ENCODE assay signal across 6 cellular contexts in genomic region chr1:21173096-21173495, GRCh38. TPM values are rescaled to one million over a fixed set of nuclear protein-coding genes. Genes with fewer than 3 reads are reported as not detected.
A peak's percentile ranks its signal among the peaks of the same experiment; 100 is the strongest.
DNase-seq lines count a peak whose midpoint lies in the region; ATAC-seq and TF ChIP-seq lines count a peak whose summit lies in the region.
"Not testable (repeated sequence)": the region's sequence is repeated elsewhere in the genome, so short reads cannot be mapped to it uniquely, and the experiment has no call there.

No MANE protein-coding gene starts in this region.

- ATAC-seq in upper lobe of right lung = not testable (repeated sequence)

- not testable (repeated sequence) for H2AFZ ChIP-seq in neural progenitor cell (replicated peaks)

- CTCF ChIA-PET in HEK293 (lab: Yijun Ruan, JAX) = interaction anchor here (0.6 kb wide), 1 partner anchor 18 kb away, joined by 3 read pairs; no protein-coding TSS in a partner anchor
- CTCF ChIA-PET in RWPE1 (lab: Yijun Ruan, JAX) = not testable (repeated sequence)

- not testable (repeated sequence) for H3K27ac ChIP-seq in HEK293 (ENCODE audit: extremely low read depth, low read depth, low read length); neural progenitor cell; upper lobe of right lung
- H3K27ac ChIP-seq in RWPE1 (peak overlapping the region; percentile 28; the same call in 1 of the 2 replicates), dorsolateral prefrontal cortex (peak overlapping the region in 31 of 59 donors; percentile 16 to 98 (median 94)), left ventricle myocardium inferior (replicated peaks) (peak overlapping the region; percentile 95)

- peaks cover 24 to 48% of the 10 kb centered on the region in 2 experiments for H3K36me3 ChIP-seq in HEK293 (ENCODE audit: control insufficient read depth in 2 of 2, insufficient read depth in 1 of 2, low read length in 2 of 2)
- not testable (repeated sequence) for H3K36me3 ChIP-seq in left ventricle myocardium inferior
- H3K36me3 ChIP-seq in neural progenitor cell = peaks cover 10% of the 10 kb centered on the region
- H3K36me3 ChIP-seq in upper lobe of right lung = peaks cover 15% of the 10 kb centered on the region

- H3K9ac ChIP-seq in neural progenitor cell = not testable (repeated sequence)

- H3K27ac Mint-ChIP-seq in neural progenitor cell = not testable (repeated sequence)

- H3K27me3 Mint-ChIP-seq in neural progenitor cell (ENCODE audit: insufficient read depth, low read depth) = peaks cover 14% of the 10 kb centered on the region

- not testable (repeated sequence) for H3F3A ChIP-seq in neural progenitor cell (ENCODE audit: low read depth)

- H3K4me1 Mint-ChIP-seq in neural progenitor cell = peaks cover 31% of the 10 kb centered on the region

- peaks cover 22% of the 10 kb centered on the region for H3K36me3 Mint-ChIP-seq in neural progenitor cell

- H3K4me2 ChIP-seq in neural progenitor cell = peak overlapping the region; percentile 92

- POLR2A ChIA-PET in HEK293 (lab: Yijun Ruan, JAX) = interaction anchor here (1.1 kb wide), 1 partner anchor 23 kb away, joined by 6 read pairs; no protein-coding TSS in a partner anchor
- POLR2A ChIA-PET in RWPE1 (lab: Yijun Ruan, JAX; ENCODE audit: low non-redundant PET) = not testable (repeated sequence)

- not testable (repeated sequence) for H3K4me3 Mint-ChIP-seq in neural progenitor cell

- not testable (repeated sequence) for H3K9me3 Mint-ChIP-seq in neural progenitor cell

- peaks cover 67% of the 10 kb centered on the region for H4K20me1 ChIP-seq in neural progenitor cell (ENCODE audit: low read depth)

- H3K79me2 ChIP-seq in neural progenitor cell (ENCODE audit: low read depth) = peaks cover 82% of the 10 kb centered on the region

- H3K27me3 ChIP-seq in dorsolateral prefrontal cortex; left ventricle myocardium inferior (ENCODE audit: low read depth); neural progenitor cell; upper lobe of right lung: not testable (repeated sequence)

- DNase-seq in RWPE1 (ENCODE audit: low spot score); dorsolateral prefrontal cortex; left ventricle myocardium inferior; neural progenitor cell (ENCODE audit: low spot score): not testable (repeated sequence)
- peak; percentile 28 for DNase-seq in upper lobe of right lung

- H3K4me3 ChIP-seq in HEK293 (ENCODE audit: low read depth, low read length); left ventricle myocardium inferior; neural progenitor cell; upper lobe of right lung: not testable (repeated sequence)
- peak overlapping the region in 22 of 59 donors; percentile 72 to 93 (median 86) for H3K4me3 ChIP-seq in dorsolateral prefrontal cortex

- H3K9me3 ChIP-seq in HEK293 (ENCODE audit: control insufficient read depth, insufficient read depth, low read depth, low read length); left ventricle myocardium inferior (replicated peaks); neural progenitor cell (ENCODE audit: low read depth); upper lobe of right lung: not testable (repeated sequence)

- H3K4me1 ChIP-seq in HEK293 (ENCODE audit: control insufficient read depth, insufficient read depth, low read length); upper lobe of right lung: not testable (repeated sequence)
- H3K4me1 ChIP-seq in left ventricle myocardium inferior (peaks cover 53% of the 10 kb centered on the region), neural progenitor cell (peaks cover 19% of the 10 kb centered on the region)

- TF ChIP-seq CTCF in HEK293 (tag by site-specific recombination; IDR thresholded peaks at IDR 0.05); RWPE1 (conservative IDR thresholded peaks at IDR 0.05; ENCODE audit: low read depth); dorsolateral prefrontal cortex (IDR thresholded peaks at IDR 0.05 in 54 of 56, conservative IDR thresholded peaks at IDR 0.05 in 2 of 56; ENCODE audit: low read depth in 1 of 56, partially characterized antibody in 56 of 56); left ventricle myocardium inferior (IDR thresholded peaks at IDR 0.05; ENCODE audit: borderline replicate concordance); neural progenitor cell (IDR thresholded peaks at IDR 0.05); upper lobe of right lung (IDR thresholded peaks at IDR 0.05): not testable (repeated sequence)

- intact Hi-C loops in dorsolateral prefrontal cortex (cut with DNase I) = loop anchor here in 1 of 2 donors (10.0 kb wide), 1 partner anchor 58 kb away; no protein-coding TSS in a partner anchor
- intact Hi-C loops in left ventricle myocardium inferior (cut with micrococcal nuclease); upper lobe of right lung (cut with DNase I): not testable (repeated sequence)

TF ChIP-seq in HEK293, 187 proteins besides CTCF, POLR2A, EP300 and RAD21:
- peak; percentile 70; the same call in 1 of the 2 replicates for TF ChIP-seq ZNF362 (tag by site-specific recombination; IDR thresholded peaks at IDR 0.05)
TF ChIP-seq in HEK293: peak in this region for 1; not testable (repeated sequence) for 186.

RNA-seq across cellular contexts. Expression of gene EIF4G3, which starts 3.6 kb away (rescaled TPM):
- total RNA-seq in dorsolateral prefrontal cortex (100 to 1,000 TPM; 102 to 177 (median 137) TPM), left ventricle myocardium inferior (33.9 TPM), neural progenitor cell (ENCODE audit: low replicate concordance) (67.0 and 73.4 TPM in 2 replicates), upper lobe of right lung (44.5 TPM)
